16 cellular contexts compared by ENCODE assay signal in the genomic region with DNA sequence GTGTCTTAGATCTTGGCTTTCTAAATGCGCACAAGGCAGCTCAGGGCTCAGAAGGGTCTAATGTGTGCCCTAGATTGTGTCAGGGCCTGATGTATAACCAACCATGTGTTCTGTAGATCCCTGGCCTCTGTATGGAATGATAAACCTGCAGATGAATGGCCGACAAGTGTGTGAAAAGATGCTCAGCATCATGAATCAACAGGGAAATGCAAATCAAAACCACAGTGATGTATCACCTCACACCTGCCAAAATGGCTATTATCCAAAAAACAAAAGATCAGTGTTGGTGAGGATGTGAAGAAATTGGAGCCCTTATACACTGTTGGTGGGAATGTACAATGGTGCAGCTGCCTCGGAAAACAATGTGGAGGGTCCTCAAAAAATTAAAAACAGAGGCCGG.
A peak's percentile ranks its signal among the peaks of the same experiment; 100 is the strongest.
DNase-seq lines count a peak whose midpoint lies in the region; ATAC-seq, FAIRE-seq and TF ChIP-seq lines count a peak whose summit lies in the region.
"Had no signal": no experiment of that assay in that cellular context is flagged by ENCODE, and none has a peak within 500 bp of the region (broad histone marks: within the 10 kb centered on the region; RNA-seq: fewer than 3 reads in every experiment).

No MANE protein-coding gene starts in this region.

- dilution Hi-C loops in mammary epithelial cell (cut with HindIII; ENCODE audit: low sequenced_read_pairs) (no loop called here), keratinocyte (cut with MboI; ENCODE audit: extremely low pct_ligation_motif_present, low sequenced_read_pairs) (no loop called here)

- DNase-seq in HT1080 (ENCODE audit: low read depth) = peak; percentile 71
- DNase-seq in NCI-H2107 (lab: John Stamatoyannopoulos, UW) = peak; percentile 77
- DNase-seq in mammary epithelial cell = peak; percentile 72
- no peak for DNase-seq in keratinocyte (ENCODE audit: low read depth, low spot score)
- DNase-seq in left ventricle myocardium superior = no peak
- no peak for DNase-seq in activated CD4-positive, alpha-beta T cell treated with anti-CD3 and anti-CD28 coated beads, Interleukin-2, amount 50 U/mL, for 1 hour
- DNase-seq in activated CD4-positive, alpha-beta T cell treated with anti-CD3 and anti-CD28 coated beads, Interleukin-2, amount 50 U/mL, for 48 hours = no peak
- DNase-seq in Kasumi-1 (lab: John Stamatoyannopoulos, UW) = no peak
- DNase-seq: Caco-2; CD4-positive, CD25-positive, alpha-beta regulatory T cell; NCI-H1436; NCI-H2227 treated with DMSO at 0.1 percent for 48 hours; NCI-H69; PC-3 had no signal

- H3K4me1 ChIP-seq in mammary epithelial cell (ENCODE audit: insufficient read depth, low read length) = peaks cover 56% of the 10 kb centered on the region
- H3K4me1 ChIP-seq in keratinocyte (ENCODE audit: control insufficient read depth, extremely low read depth, insufficient read depth, low read length) = peaks cover 45% of the 10 kb centered on the region

- H3K36me3 ChIP-seq in mammary epithelial cell (ENCODE audit: insufficient read depth, low read length) (no peaks in the 10 kb centered on the region), keratinocyte (ENCODE audit: control insufficient read depth in 2 of 2, extremely low read depth in 1 of 2, insufficient read depth in 2 of 2, low read length in 2 of 2) (no peaks in the 10 kb centered on the region)

- in situ Hi-C loops in mammary epithelial cell (cut with MboI; ENCODE audit: low sequenced_read_pairs in 2 of 2) = no loop called here

- H3K27ac ChIP-seq in mammary epithelial cell (ENCODE audit: insufficient read depth, low read depth, low read length) (no peak overlapping the region), keratinocyte (ENCODE audit: control insufficient read depth, insufficient read depth, low read length) (peak overlapping the region; percentile 10)
- H3K27ac ChIP-seq: RWPE1 had no signal

- BruUV-seq in mammary epithelial cell (replicated peaks; lab: Mats Ljungman, UMichigan) = no TSS peak

- no peak overlapping the region for H3K9ac ChIP-seq in mammary epithelial cell (ENCODE audit: insufficient read depth, low read length)
- no peak overlapping the region for H3K9ac ChIP-seq in keratinocyte (ENCODE audit: control insufficient read depth, extremely low read depth, insufficient read depth, low read length)

- ATAC-seq in left ventricle myocardium superior = no peak
- ATAC-seq: HCT116, PC-3 had no signal

- H2AFZ ChIP-seq in mammary epithelial cell (ENCODE audit: low read depth, low read length) = no peak overlapping the region
- no peak overlapping the region for H2AFZ ChIP-seq in keratinocyte (ENCODE audit: control insufficient read depth, low read length)

- H3K9me3 ChIP-seq in mammary epithelial cell (replicated peaks; ENCODE audit: insufficient read depth, low read length) (no peaks in the 10 kb centered on the region), keratinocyte (ENCODE audit: control insufficient read depth, low read depth, low read length) (no peaks in the 10 kb centered on the region)
- H3K9me3 ChIP-seq: Caco-2 had no signal

- H3K4me2 ChIP-seq in mammary epithelial cell (ENCODE audit: insufficient read depth, low read depth, low read length) = no peak overlapping the region
- H3K4me2 ChIP-seq in keratinocyte (ENCODE audit: control insufficient read depth, extremely low read depth, insufficient read depth, low read depth, low read length) = no peak overlapping the region

- H3K27me3 ChIP-seq in mammary epithelial cell (ENCODE audit: insufficient read depth, low read length) (no peaks in the 10 kb centered on the region), keratinocyte (ENCODE audit: control insufficient read depth, extremely low read depth, insufficient read depth, low read length) (no peaks in the 10 kb centered on the region)

- no peaks in the 10 kb centered on the region for H3K79me2 ChIP-seq in mammary epithelial cell (ENCODE audit: insufficient read depth, low read length)
- no peaks in the 10 kb centered on the region for H3K79me2 ChIP-seq in keratinocyte (ENCODE audit: control insufficient read depth, insufficient read depth, low read length)

- intact Hi-C loops in mammary epithelial cell (cut with micrococcal nuclease) (loop anchor here (5.0 to 10.0 kb wide), 2 partner anchors 74 to 489 kb away; a partner anchor contains a TSS), left ventricle myocardium superior (cut with micrococcal nuclease) (no loop called here)

- CTCF ChIA-PET in mammary epithelial cell (lab: Charles Lee; ENCODE audit: low non-redundant PET) = no interaction called here

- 77% methylated on average over 4 of the region's 4 CpGs for WGBS in mammary epithelial cell (ENCODE audit: low coverage, missing lambda C conversion rate)

- FAIRE-seq in keratinocyte (lab: Jason Lieb, UNC) = peak; percentile 79

- H3K9me1 ChIP-seq in keratinocyte (ENCODE audit: control insufficient read depth, extremely low read depth, insufficient read depth, low read length) = no peaks in the 10 kb centered on the region

- TF ChIP-seq CTCF in mammary epithelial cell (conservative IDR thresholded peaks at IDR 0.05 in 1 of 2, IDR thresholded peaks at IDR 0.05 in 1 of 2; ENCODE audit: extremely low read depth in 1 of 2, insufficient read depth in 1 of 2, low read depth in 1 of 2, low read length in 2 of 2) (no peak), keratinocyte (optimal IDR thresholded peaks at IDR 0.05 in 1 of 3, IDR thresholded peaks at IDR 0.05 in 1 of 3, conservative IDR thresholded peaks at IDR 0.05 in 1 of 3; ENCODE audit: extremely low read depth in 1 of 3, insufficient read depth in 2 of 3, low read length in 3 of 3) (no peak)

- H4K20me1 ChIP-seq in mammary epithelial cell (ENCODE audit: insufficient read depth, low read length) (no peaks in the 10 kb centered on the region), keratinocyte (ENCODE audit: control insufficient read depth, extremely low read depth, insufficient read depth, low read length) (no peaks in the 10 kb centered on the region)

- H3K4me3 ChIP-seq in mammary epithelial cell (replicated peaks in 1 of 3; ENCODE audit: insufficient read depth in 1 of 3, low read depth in 2 of 3, low read length in 3 of 3) = no peak overlapping the region
- no peak overlapping the region for H3K4me3 ChIP-seq in keratinocyte (ENCODE audit: control insufficient read depth in 2 of 3, extremely low read depth in 1 of 3, insufficient read depth in 2 of 3, low read depth in 1 of 3, low read length in 3 of 3)

Comparison
In these comparisons a context has a peak if more than half of its experiments do, and no peak if none do; other contexts are left out.
1. DNase-seq: peak in HT1080 (single experiment), NCI-H2107 (single experiment) and mammary epithelial cell (single experiment); none in keratinocyte (single experiment), left ventricle myocardium superior (single experiment), activated CD4-positive, alpha-beta T cell treated with anti-CD3 and anti-CD28 coated beads, Interleukin-2, amount 50 U/mL, for 1 hour (single experiment), activated CD4-positive, alpha-beta T cell treated with anti-CD3 and anti-CD28 coated beads, Interleukin-2, amount 50 U/mL, for 48 hours (0 of 2) and Kasumi-1 (0 of 2).